1 cellular context compared by ENCODE assay signal in the genomic region with DNA sequence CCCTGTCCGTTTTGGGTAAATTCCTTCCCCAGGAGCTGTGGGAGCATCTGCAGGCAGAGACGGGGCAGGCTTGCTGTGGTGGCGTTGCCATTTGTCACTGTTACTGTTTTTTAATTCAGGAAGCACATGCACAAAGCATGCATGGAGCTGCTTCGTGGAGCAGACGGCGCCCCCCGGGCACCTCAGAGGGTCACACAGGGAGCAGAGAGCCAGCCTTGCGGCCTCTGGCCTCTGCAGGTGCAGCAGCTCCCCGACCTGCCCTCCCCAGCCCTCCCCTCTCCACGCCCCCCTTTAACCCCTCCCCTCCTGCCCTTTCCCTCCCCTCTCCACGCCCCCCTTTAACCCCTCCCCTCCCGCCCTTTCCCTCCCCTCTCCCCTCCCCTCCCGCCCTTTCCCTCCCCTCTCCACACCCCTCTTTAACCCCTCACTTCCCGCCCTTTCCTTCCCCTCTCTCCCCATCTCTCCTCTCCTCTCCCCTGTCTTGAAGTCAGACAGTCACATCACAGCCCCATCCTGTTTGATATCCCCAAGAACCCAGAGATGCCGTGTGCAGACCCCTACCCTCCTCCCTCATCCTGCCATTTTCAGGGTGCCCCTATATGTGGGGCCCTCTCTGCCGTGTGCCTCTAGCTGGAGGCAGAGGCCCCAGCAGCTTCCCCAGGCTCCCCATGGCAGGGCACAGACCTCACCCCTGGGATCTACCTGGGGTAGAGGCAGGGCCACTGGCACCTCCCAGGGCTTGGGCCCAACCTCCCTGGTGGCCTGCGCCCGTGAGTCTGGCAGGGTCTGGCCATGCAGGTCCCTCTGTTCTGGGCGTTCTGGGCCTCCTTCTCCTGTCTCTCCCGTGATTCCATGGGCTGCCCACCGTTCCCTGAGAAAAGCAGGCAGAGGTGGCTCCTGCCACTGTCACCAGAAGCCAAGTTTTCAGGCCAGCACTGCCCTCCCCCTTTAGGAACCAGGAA.
TF ChIP-seq lines count a peak whose summit lies in the region.

No MANE protein-coding gene starts in this region.

TF ChIP-seq in H1, 55 proteins besides CTCF, POLR2A, EP300 and RAD21:
- TF ChIP-seq SAP30 (IDR thresholded peaks at IDR 0.05; ENCODE audit: insufficient read depth, insufficient replicate concordance, low read length) (no peak), SIN3A (conservative IDR thresholded peaks at IDR 0.05 in 1 of 2, IDR thresholded peaks at IDR 0.05 in 1 of 2; ENCODE audit: low read depth in 1 of 2, low read length in 2 of 2) (no peak), SP1 (IDR thresholded peaks at IDR 0.05; ENCODE audit: low read depth, low read length) (peak; percentile 37; the same call in 1 of the 2 replicates), JUND (IDR thresholded peaks at IDR 0.05; ENCODE audit: low read length) (no peak)
- TF ChIP-seq, protein P1, sequence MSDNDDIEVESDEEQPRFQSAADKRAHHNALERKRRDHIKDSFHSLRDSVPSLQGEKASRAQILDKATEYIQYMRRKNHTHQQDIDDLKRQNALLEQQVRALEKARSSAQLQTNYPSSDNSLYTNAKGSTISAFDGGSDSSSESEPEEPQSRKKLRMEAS (IDR thresholded peaks at IDR 0.05) = peak; percentile 63
- TF ChIP-seq, protein P2, sequence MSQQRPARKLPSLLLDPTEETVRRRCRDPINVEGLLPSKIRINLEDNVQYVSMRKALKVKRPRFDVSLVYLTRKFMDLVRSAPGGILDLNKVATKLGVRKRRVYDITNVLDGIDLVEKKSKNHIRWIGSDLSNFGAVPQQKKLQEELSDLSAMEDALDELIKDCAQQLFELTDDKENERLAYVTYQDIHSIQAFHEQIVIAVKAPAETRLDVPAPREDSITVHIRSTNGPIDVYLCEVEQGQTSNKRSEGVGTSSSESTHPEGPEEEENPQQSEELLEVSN (IDR thresholded peaks at IDR 0.05) = peak; percentile 61; the same call in 1 of the 2 replicates
